ENCODE assay signal across 8 cellular contexts in the genomic region with DNA sequence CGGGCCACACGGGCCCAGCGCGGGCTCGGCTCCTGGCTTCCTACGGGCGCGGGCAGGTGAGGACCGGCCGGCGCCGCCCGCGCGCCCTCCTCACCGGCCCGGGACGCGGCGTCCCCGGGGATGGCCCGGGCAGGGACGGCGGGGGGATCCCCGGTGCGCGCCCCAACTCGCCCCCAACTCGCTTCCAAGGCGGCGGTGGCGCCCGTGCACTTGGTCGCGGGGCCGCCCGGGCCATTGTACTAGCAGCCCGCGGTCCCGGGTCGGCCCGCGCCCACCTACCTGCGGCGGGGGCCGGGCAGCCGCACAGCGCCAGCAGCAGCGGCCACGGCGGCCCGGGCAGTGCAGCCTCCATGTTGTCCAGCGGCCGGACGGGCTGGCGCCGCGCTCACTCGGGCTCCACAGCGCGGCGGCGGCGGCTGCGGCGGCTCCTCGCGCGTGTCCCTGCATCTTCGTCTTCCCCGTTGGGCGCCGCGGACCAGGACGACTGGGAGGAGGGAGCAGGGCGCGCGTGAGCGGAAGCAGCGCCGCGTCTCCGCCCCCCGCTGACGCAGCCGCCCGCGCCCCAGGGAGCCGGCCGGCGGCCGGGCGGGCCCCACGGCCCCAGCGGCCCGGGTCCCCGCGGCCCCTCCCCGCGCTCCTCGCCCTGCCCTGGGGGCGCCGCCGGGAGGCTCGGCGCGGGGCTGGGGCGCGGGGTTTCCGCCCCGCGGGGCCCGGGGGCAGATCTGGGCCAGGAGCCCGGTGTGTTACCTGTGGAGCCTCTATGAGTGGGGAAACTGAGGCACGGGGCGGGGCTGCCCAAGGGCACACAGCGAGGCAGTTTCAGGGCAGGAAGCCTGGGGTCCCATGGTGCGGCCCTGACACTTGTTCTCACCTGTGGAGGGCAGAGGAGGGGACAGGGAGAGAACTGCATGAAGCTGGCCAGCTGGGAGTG.
A peak's percentile ranks its signal among the peaks of the same experiment; 100 is the strongest.
DNase-seq lines count a peak whose midpoint lies in the region; ATAC-seq, FAIRE-seq and TF ChIP-seq lines count a peak whose summit lies in the region.

No MANE protein-coding gene starts in this region.

- no peak for FAIRE-seq in D721Med (lab: Jason Lieb, UNC)

- peak overlapping the region; percentile 84 for H3K4me3 ChIP-seq in mucosa of descending colon

- ATAC-seq in GM21825 (IDR thresholded peaks at IDR 0.05; ENCODE audit: unreplicated experiment) = peak; percentile 57
- ATAC-seq in mucosa of descending colon = peak; percentile 82

- no peaks in the 10 kb centered on the region for H3K36me3 ChIP-seq in mucosa of descending colon (ENCODE audit: low read depth)

- no peaks in the 10 kb centered on the region for H3K9me3 ChIP-seq in mucosa of descending colon

- intact Hi-C loops in mucosa of descending colon (cut with DNase I, micrococcal nuclease) = loop anchor here in 1 of 2 donors (5.0 kb wide), 1 partner anchor 598 kb away; the partner anchor contains the start of gene SGSM1

- peaks cover 42% of the 10 kb centered on the region for H3K4me1 ChIP-seq in mucosa of descending colon (ENCODE audit: low read depth)

- DNase-seq in D721Med (ENCODE audit: insufficient read length, low spot score) (peak; percentile 75), NCI-H526 treated with DMSO at 0.1 percent for 48 hours (lab: John Stamatoyannopoulos, UW) (peak; percentile 17), activated T-cell treated with anti-CD3 and anti-CD28 coated beads for 1 hour (ENCODE audit: low read depth) (peak; percentile 51), epidermal melanocyte (ENCODE audit: insufficient read length, low spot score) (peak; percentile 88), mucosa of descending colon (peak; percentile 87 to 92 (median 90)), cerebellar cortex (ENCODE audit: low spot score) (no peak)
- peak; percentile 61 for DNase-seq in stimulated activated CD8-positive, alpha-beta memory T cell treated with anti-CD3 and anti-CD28 coated beads, Interleukin-4, amount 100 ng/mL, for 24 hours (ENCODE audit: low read depth)

- TF ChIP-seq CTCF in D721Med (IDR thresholded peaks at IDR 0.05; ENCODE audit: insufficient read depth, missing control alignments) (no peak), mucosa of descending colon (IDR thresholded peaks at IDR 0.05) (no peak)
